ENCODE assay signal across 1 cellular context in the genomic region with DNA sequence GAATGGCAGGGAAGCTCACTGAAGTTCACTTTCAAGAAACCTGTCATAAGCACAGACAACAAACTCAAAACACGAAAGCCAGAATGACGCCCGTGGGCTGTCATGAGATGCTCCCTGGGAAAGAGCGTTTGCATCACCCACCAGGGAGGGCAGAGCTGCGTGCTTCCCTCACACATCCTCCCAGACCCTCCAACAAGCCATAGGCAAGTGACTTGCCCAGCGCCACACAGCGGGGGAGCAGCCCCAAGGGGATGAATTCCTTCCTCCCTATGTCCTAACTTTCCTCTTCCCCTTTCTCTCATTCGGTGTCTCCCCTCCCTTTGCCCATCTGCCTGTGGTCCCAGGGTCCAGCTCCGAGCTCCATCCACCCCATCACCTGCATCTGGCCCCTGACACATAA.
TF ChIP-seq lines count a peak whose summit lies in the region.

No MANE protein-coding gene starts in this region.

TF ChIP-seq in WTC11, 78 proteins besides CTCF, POLR2A, EP300 and RAD21 (continued from another document):
- TF ChIP-seq, protein P1, sequence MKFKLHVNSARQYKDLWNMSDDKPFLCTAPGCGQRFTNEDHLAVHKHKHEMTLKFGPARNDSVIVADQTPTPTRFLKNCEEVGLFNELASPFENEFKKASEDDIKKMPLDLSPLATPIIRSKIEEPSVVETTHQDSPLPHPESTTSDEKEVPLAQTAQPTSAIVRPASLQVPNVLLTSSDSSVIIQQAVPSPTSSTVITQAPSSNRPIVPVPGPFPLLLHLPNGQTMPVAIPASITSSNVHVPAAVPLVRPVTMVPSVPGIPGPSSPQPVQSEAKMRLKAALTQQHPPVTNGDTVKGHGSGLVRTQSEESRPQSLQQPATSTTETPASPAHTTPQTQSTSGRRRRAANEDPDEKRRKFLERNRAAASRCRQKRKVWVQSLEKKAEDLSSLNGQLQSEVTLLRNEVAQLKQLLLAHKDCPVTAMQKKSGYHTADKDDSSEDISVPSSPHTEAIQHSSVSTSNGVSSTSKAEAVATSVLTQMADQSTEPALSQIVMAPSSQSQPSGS (CRISPR knock-in tag; IDR thresholded peaks at IDR 0.05; ENCODE audit: borderline replicate concordance, low read depth), result no peak
- TF ChIP-seq NFYB (CRISPR knock-in tag; conservative IDR thresholded peaks at IDR 0.05; ENCODE audit: low read depth), result no peak
- TF ChIP-seq, protein P2, sequence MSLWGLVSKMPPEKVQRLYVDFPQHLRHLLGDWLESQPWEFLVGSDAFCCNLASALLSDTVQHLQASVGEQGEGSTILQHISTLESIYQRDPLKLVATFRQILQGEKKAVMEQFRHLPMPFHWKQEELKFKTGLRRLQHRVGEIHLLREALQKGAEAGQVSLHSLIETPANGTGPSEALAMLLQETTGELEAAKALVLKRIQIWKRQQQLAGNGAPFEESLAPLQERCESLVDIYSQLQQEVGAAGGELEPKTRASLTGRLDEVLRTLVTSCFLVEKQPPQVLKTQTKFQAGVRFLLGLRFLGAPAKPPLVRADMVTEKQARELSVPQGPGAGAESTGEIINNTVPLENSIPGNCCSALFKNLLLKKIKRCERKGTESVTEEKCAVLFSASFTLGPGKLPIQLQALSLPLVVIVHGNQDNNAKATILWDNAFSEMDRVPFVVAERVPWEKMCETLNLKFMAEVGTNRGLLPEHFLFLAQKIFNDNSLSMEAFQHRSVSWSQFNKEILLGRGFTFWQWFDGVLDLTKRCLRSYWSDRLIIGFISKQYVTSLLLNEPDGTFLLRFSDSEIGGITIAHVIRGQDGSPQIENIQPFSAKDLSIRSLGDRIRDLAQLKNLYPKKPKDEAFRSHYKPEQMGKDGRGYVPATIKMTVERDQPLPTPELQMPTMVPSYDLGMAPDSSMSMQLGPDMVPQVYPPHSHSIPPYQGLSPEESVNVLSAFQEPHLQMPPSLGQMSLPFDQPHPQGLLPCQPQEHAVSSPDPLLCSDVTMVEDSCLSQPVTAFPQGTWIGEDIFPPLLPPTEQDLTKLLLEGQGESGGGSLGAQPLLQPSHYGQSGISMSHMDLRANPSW (CRISPR knock-in tag; conservative IDR thresholded peaks at IDR 0.05; ENCODE audit: low read depth), result no peak
- TF ChIP-seq, protein P3, sequence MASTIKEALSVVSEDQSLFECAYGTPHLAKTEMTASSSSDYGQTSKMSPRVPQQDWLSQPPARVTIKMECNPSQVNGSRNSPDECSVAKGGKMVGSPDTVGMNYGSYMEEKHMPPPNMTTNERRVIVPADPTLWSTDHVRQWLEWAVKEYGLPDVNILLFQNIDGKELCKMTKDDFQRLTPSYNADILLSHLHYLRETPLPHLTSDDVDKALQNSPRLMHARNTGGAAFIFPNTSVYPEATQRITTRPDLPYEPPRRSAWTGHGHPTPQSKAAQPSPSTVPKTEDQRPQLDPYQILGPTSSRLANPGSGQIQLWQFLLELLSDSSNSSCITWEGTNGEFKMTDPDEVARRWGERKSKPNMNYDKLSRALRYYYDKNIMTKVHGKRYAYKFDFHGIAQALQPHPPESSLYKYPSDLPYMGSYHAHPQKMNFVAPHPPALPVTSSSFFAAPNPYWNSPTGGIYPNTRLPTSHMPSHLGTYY (CRISPR knock-in tag; IDR thresholded peaks at IDR 0.05), result no peak
- no peak for TF ChIP-seq ETV6 (CRISPR knock-in tag; IDR thresholded peaks at IDR 0.05)
- TF ChIP-seq ZNF263 (CRISPR knock-in tag; IDR thresholded peaks at IDR 0.05; ENCODE audit: low read depth), result no peak
- TF ChIP-seq ZNF219 (CRISPR knock-in tag; IDR thresholded peaks at IDR 0.05; ENCODE audit: borderline replicate concordance), result no peak
- TF ChIP-seq NFE2L1 (CRISPR knock-in tag; IDR thresholded peaks at IDR 0.05), result no peak
- no peak for TF ChIP-seq ELF4 (CRISPR knock-in tag; IDR thresholded peaks at IDR 0.05; ENCODE audit: low read depth)
- TF ChIP-seq TEAD1 (CRISPR knock-in tag; IDR thresholded peaks at IDR 0.05), result no peak
- no peak for TF ChIP-seq ZNF423 (CRISPR knock-in tag; IDR thresholded peaks at IDR 0.05)
- TF ChIP-seq TP53 (CRISPR knock-in tag; IDR thresholded peaks at IDR 0.05), result no peak
- no peak for TF ChIP-seq ZBTB21 (CRISPR knock-in tag; IDR thresholded peaks at IDR 0.05; ENCODE audit: borderline replicate concordance)
- no peak for TF ChIP-seq GTF2I (CRISPR knock-in tag; conservative IDR thresholded peaks at IDR 0.05)
